In genomic region chr4:15963001-15963451, GRCh38 we compare ENCODE assay signal across 8 cellular contexts. TPM values are rescaled to one million over a fixed set of nuclear protein-coding genes. Genes with fewer than 3 reads are reported as not detected.
DNase-seq lines count a peak whose midpoint lies in the region; ATAC-seq and TF ChIP-seq lines count a peak whose summit lies in the region.

TSS of gene FGFBP2 (minus strand) at chr4:15963175. CDS start at chr4:15963129, 46 bp downstream.

- H3K36me3 ChIP-seq in ascending aorta = no peaks in the 10 kb centered on the region

- intact Hi-C loops in ascending aorta (cut with DNase I) = no loop called here

- H3K27ac ChIP-seq in ascending aorta = no peak within 1 kb of the TSS

- DNase-seq in AG04449 (ENCODE audit: low read depth, low spot score) (peak; percentile 5), GM13976 (ENCODE audit: low spot score) (peak; percentile 35), SKM-1 (lab: John Stamatoyannopoulos, UW; ENCODE audit: unreplicated experiment) (peak; percentile 7), ascending aorta (ENCODE audit: low spot score in 2 of 2) (no peak), left kidney (ENCODE audit: low read depth, low spot score) (peak; percentile 69), midbrain (lab: John Stamatoyannopoulos, UW) (no peak)
- peak; percentile 70 to 73 for DNase-seq in stimulated activated CD8-positive, alpha-beta memory T cell treated with anti-CD3 and anti-CD28 coated beads, Interleukin-15, amount 100 ng/mL, for 48 hours (ENCODE audit: low read depth in 2 of 2)

- TF ChIP-seq CTCF in AG04449 (IDR thresholded peaks at IDR 0.05; ENCODE audit: insufficient read depth, low read length, missing control alignments) = peak; percentile 79
- TF ChIP-seq CTCF in GM13976 (IDR thresholded peaks at IDR 0.05; ENCODE audit: borderline replicate concordance, control extremely low read depth, extremely low read depth, insufficient read depth, missing control alignments) = peak; percentile 41
- peak in 2 of 3 experiments; percentile 14 to 32 for TF ChIP-seq CTCF in ascending aorta (IDR thresholded peaks at IDR 0.05)

- no peaks in the 10 kb centered on the region for H3K4me1 ChIP-seq in ascending aorta

- peak; percentile 59 for ATAC-seq in HG03378 (IDR thresholded peaks at IDR 0.05; ENCODE audit: unreplicated experiment)

- H3K27me3 ChIP-seq in ascending aorta = no peaks in the 10 kb centered on the region

- H3K4me3 ChIP-seq in AG04449 (ENCODE audit: low read depth, low read length) = no peak within 1 kb of the TSS
- no peak within 1 kb of the TSS for H3K4me3 ChIP-seq in ascending aorta

- POLR2A ChIA-PET in AG04449 (lab: Yijun Ruan, JAX) = no interaction called here

- CTCF ChIA-PET in AG04449 (lab: Yijun Ruan, JAX) = interaction anchor here (0.6 to 5.6 kb wide), 14 partner anchors 9 to 304 kb away, joined by 3 to 96 read pairs (median 7); partner anchors contain the start of gene FGFBP1

- H3K9me3 ChIP-seq in ascending aorta = no peaks in the 10 kb centered on the region

- in situ Hi-C loops in GM13976 (cut with MboI; ENCODE audit: low sequenced_read_pairs, unreplicated experiment) = no loop called here

RNA-seq across cellular contexts. Expression of gene FGFBP2, which starts in this region (rescaled TPM):
- total RNA-seq in ascending aorta = not detected

Comparison
In these comparisons a context has a peak if more than half of its experiments do, and no peak if none do; other contexts are left out.
1. DNase-seq: peak in AG04449 (single experiment), GM13976 (single experiment), SKM-1 (single experiment), left kidney (single experiment) and stimulated activated CD8-positive, alpha-beta memory T cell treated with anti-CD3 and anti-CD28 coated beads, Interleukin-15, amount 100 ng/mL, for 48 hours (2 of 2); none in ascending aorta (0 of 2) and midbrain (single experiment).
2. CTCF ChIP-seq: peak in every context shown above with its lines; median percentile 79 in AG04449; 41 in GM13976; 23 in ascending aorta.